ENCODE assay signal across 16 cellular contexts in the genomic region with DNA sequence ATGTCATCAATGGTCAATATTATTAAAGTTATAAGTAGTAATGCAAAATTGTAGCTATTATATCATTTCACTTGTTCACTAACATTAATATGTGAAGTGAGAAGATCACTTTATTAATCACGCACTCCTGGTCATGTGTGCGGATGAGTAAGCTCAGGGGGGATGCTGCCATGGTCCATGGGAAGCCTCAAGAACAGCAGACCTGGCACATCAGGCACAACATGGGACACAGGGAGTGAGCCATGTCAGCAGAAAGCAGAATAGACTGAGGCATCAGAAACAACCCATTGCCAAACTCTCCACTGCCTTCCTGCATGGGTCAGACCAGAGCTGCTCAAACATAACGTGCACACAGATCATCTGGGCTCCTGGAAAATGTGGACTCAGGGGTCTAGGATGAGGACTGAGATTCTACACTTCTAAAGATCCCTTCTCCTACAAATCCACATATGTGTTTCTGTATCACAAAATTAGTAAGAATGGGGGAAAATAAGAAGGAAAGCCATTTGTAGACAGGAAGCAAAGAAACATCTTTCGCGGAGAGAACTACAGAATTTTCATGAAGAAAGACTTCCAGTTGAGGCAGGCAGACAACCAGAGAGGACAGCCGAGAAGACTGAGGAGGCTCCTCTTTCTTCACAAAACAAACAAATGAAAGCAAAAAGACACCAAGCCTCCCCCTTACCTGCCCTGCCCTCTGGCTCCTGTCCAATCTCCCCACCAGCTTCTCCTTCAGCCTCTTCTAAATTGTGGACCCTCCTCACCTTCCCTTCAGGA.
A peak's percentile ranks its signal among the peaks of the same experiment; 100 is the strongest.
DNase-seq lines count a peak whose midpoint lies in the region; ATAC-seq, FAIRE-seq and TF ChIP-seq lines count a peak whose summit lies in the region.
"Had no signal": no experiment of that assay in that cellular context is flagged by ENCODE, and none has a peak within 500 bp of the region (broad histone marks: within the 10 kb centered on the region; RNA-seq: fewer than 3 reads in every experiment).

No MANE protein-coding gene starts in this region.

- TF ChIP-seq RAD21 in K562 (CRISPR knock-in tag; conservative IDR thresholded peaks at IDR 0.05 in 1 of 2, IDR thresholded peaks at IDR 0.05 in 1 of 2), result no peak

- H3K9me1 ChIP-seq in K562 (ENCODE audit: control insufficient read depth, insufficient read depth, low read length), result no peaks in the 10 kb centered on the region

- intact Hi-C loops in Caco-2 (cut with micrococcal nuclease; ENCODE audit: unreplicated experiment), result no loop called here
- intact Hi-C loops in K562 (cut with micrococcal nuclease), result no loop called here

- no peaks in the 10 kb centered on the region for H3K9me3 Mint-ChIP-seq in Caco-2 (ENCODE audit: unreplicated experiment)
- H3K9me3 Mint-ChIP-seq in stimulated activated memory B cell treated with anti-CD40 and anti-IgM and Interleukin-4, amounts not matched to agents 10 μg/mL and 1 μg/mL and 100 μg/mL, for 72 hours, result no peaks in the 10 kb centered on the region
- H3K9me3 Mint-ChIP-seq: GM23338 had no signal

- POLR2A ChIA-PET in Caco-2 (lab: Charles Lee) (no interaction called here), K562 (lab: Yijun Ruan, JAX) (interaction anchor here (0.6 to 12.4 kb wide), 13 partner anchors 8 to 218 kb away, joined by 3 to 193 read pairs (median 5); partner anchors contain the start of gene TOP3B)

- H3K36me3 ChIP-seq in Caco-2 (ENCODE audit: control insufficient read depth, insufficient read depth, low read length), result no peaks in the 10 kb centered on the region
- H3K36me3 ChIP-seq in K562 (ENCODE audit: control insufficient read depth, insufficient read depth, low read length), result no peaks in the 10 kb centered on the region

- H3K4me3 Mint-ChIP-seq in Caco-2 (ENCODE audit: unreplicated experiment), result peak overlapping the region; percentile 65
- no peak overlapping the region for H3K4me3 Mint-ChIP-seq in stimulated activated memory B cell treated with anti-CD40 and anti-IgM and Interleukin-4, amounts not matched to agents 10 μg/mL and 1 μg/mL and 100 μg/mL, for 72 hours
- H3K4me3 Mint-ChIP-seq: GM23338 had no signal

- in situ Hi-C loops in K562 (cut with MboI), result no loop called here

- 0 out of 2 replicates have a peak, but pooled peaks cover 9% of the 10 kb centered on the region for H4K20me1 ChIP-seq in K562 (replicated peaks; ENCODE audit: control insufficient read depth, insufficient read depth, low read length)

- FAIRE-seq in K562 (lab: Jason Lieb, UNC) (no peak), HTR-8/SVneo (lab: Jason Lieb, UNC) (no peak), GM12891 (lab: Jason Lieb, UNC) (no peak)
- FAIRE-seq: G401.6 had no signal

- peak overlapping the region; percentile 45 for H3K27ac Mint-ChIP-seq in Caco-2 (ENCODE audit: unreplicated experiment)
- peak overlapping the region; percentile 75 for H3K27ac Mint-ChIP-seq in stimulated activated memory B cell treated with anti-CD40 and anti-IgM and Interleukin-4, amounts not matched to agents 10 μg/mL and 1 μg/mL and 100 μg/mL, for 72 hours
- H3K27ac Mint-ChIP-seq: GM23338 had no signal

- H3K27ac ChIP-seq in K562 (ENCODE audit: extremely low read depth, low read depth, low read length), result no peak overlapping the region

- H3K4me3 ChIP-seq in Caco-2 (ENCODE audit: low read depth, low read length), result no peak overlapping the region
- no peak overlapping the region for H3K4me3 ChIP-seq in K562
- H3K4me3 ChIP-seq: GM23338 had no signal

- ATAC-seq in K562, result no peak
- ATAC-seq in stimulated activated memory B cell treated with anti-CD40 and anti-IgM and Interleukin-4, amounts not matched to agents 10 μg/mL and 1 μg/mL and 100 μg/mL, for 72 hours, result no peak
- ATAC-seq: GM23338 had no signal

- DNase-seq in Caco-2 (no peak), K562 (ENCODE audit: extremely low read depth in 1 of 4, low spot score in 3 of 4) (no peak), kidney glomerular epithelial cell (lab: John Stamatoyannopoulos, UW) (peak; percentile 23), HTR-8/SVneo (ENCODE audit: insufficient read length, low spot score) (no peak), NCI-H69 (lab: John Stamatoyannopoulos, UW) (no peak), GM12891 (ENCODE audit: insufficient read length, low spot score) (no peak)
- DNase-seq: C1 segment of cervical spinal cord; DMS79 treated with DMSO at 0.1 percent for 48 hours; IMR-90; NCI-H1417; NCI-H2029; NCI-H524; NK-92 treated with Interleukin-12 subunit alpha and Interleukin-12 subunit beta, amount 100 ng/mL, for 24 hours had no signal

- no peak overlapping the region for H3K9ac ChIP-seq in K562 (ENCODE audit: insufficient read depth in 1 of 2, low read depth in 2 of 2, low read length in 2 of 2)

- no peak for TF ChIP-seq POLR2A in K562 (conservative IDR thresholded peaks at IDR 0.05)
- TF ChIP-seq POLR2A in GM12891 (IDR thresholded peaks at IDR 0.05; ENCODE audit: low read depth, low read length), result no peak

- 2% methylated on average over 6 of the region's 6 CpGs for WGBS in K562 (ENCODE audit: insufficient coverage, low coverage, missing lambda C conversion rate)

- no peaks in the 10 kb centered on the region for H3K79me2 ChIP-seq in K562 (ENCODE audit: control insufficient read depth, insufficient read depth, low read length)

- no TSS peak for BruUV-seq in Caco-2 (replicated peaks; lab: Mats Ljungman, UMichigan)
- no TSS peak for BruUV-seq in K562 (replicated peaks; lab: Mats Ljungman, UMichigan)

- CTCF ChIA-PET in Caco-2 (lab: Charles Lee), result interaction anchor here (1.1 to 1.3 kb wide), 2 partner anchors 26 to 146 kb away, joined by 3 to 4 read pairs; no protein-coding TSS in a partner anchor
- CTCF ChIA-PET in K562 (lab: Yijun Ruan, JAX; ENCODE audit: low intra/inter-chr PET ratio), result no interaction called here

- H3K27me3 Mint-ChIP-seq in Caco-2 (ENCODE audit: insufficient read depth, unreplicated experiment), result peaks cover 15% of the 10 kb centered on the region
- H3K27me3 Mint-ChIP-seq in stimulated activated memory B cell treated with anti-CD40 and anti-IgM and Interleukin-4, amounts not matched to agents 10 μg/mL and 1 μg/mL and 100 μg/mL, for 72 hours, result no peaks in the 10 kb centered on the region

- peaks cover 8% of the 10 kb centered on the region for H3K4me1 Mint-ChIP-seq in Caco-2 (ENCODE audit: low read depth, unreplicated experiment)
- peaks cover 39% of the 10 kb centered on the region for H3K4me1 Mint-ChIP-seq in stimulated activated memory B cell treated with anti-CD40 and anti-IgM and Interleukin-4, amounts not matched to agents 10 μg/mL and 1 μg/mL and 100 μg/mL, for 72 hours
- H3K4me1 Mint-ChIP-seq: GM23338 had no signal

- H3K9me3 ChIP-seq in Caco-2 (no peaks in the 10 kb centered on the region), K562 (replicated peaks; ENCODE audit: control insufficient read depth, insufficient read depth, low read depth, low read length) (no peaks in the 10 kb centered on the region)

- H2AFZ ChIP-seq in K562 (ENCODE audit: low read depth, low read length), result no peak overlapping the region
- H2AFZ ChIP-seq: GM23338 had no signal

- H3K4me2 ChIP-seq in K562 (ENCODE audit: insufficient read depth, low read length), result no peak overlapping the region
- H3K4me2 ChIP-seq: GM23338 had no signal

- no peak for TF ChIP-seq EP300 in K562 (IDR thresholded peaks at IDR 0.05; ENCODE audit: low read length)

- H3K4me1 ChIP-seq in Caco-2, result peaks cover 11% of the 10 kb centered on the region
- H3K4me1 ChIP-seq in K562 (replicated peaks in 1 of 2; ENCODE audit: control insufficient read depth in 2 of 2, insufficient read depth in 2 of 2, low read length in 2 of 2), result no peaks in the 10 kb centered on the region

- no peaks in the 10 kb centered on the region for H3K27me3 ChIP-seq in Caco-2 (replicated peaks; ENCODE audit: control insufficient read depth, insufficient read depth, low read length)
- H3K27me3 ChIP-seq in K562 (ENCODE audit: control insufficient read depth in 2 of 2, insufficient read depth in 2 of 2, low read length in 2 of 2), result peaks cover 53 to 58% of the 10 kb centered on the region in 2 experiments; a peak in 4 of 5 replicates

- no peaks in the 10 kb centered on the region for H3K36me3 Mint-ChIP-seq in Caco-2 (ENCODE audit: insufficient read depth, unreplicated experiment)
- H3K36me3 Mint-ChIP-seq in stimulated activated memory B cell treated with anti-CD40 and anti-IgM and Interleukin-4, amounts not matched to agents 10 μg/mL and 1 μg/mL and 100 μg/mL, for 72 hours, result no peaks in the 10 kb centered on the region

- TF ChIP-seq CTCF in Caco-2 (IDR thresholded peaks at IDR 0.05; ENCODE audit: insufficient read depth in 1 of 2, low read depth in 1 of 2, low read length in 1 of 2, severe bottlenecking in 1 of 2, unreplicated experiment in 1 of 2) (no peak), K562 (IDR thresholded peaks at IDR 0.05 in 2 of 3, conservative IDR thresholded peaks at IDR 0.05 in 1 of 3; ENCODE audit: insufficient read depth in 2 of 3, low read depth in 1 of 3, low read length in 3 of 3) (no peak)

TF ChIP-seq in K562, 482 proteins besides CTCF, POLR2A, EP300 and RAD21 (continues in another document):
- TF ChIP-seq MCM3 (IDR thresholded peaks at IDR 0.05), result peak; percentile 29; the same call in 1 of the 2 replicates
- TF ChIP-seq, protein P1, sequence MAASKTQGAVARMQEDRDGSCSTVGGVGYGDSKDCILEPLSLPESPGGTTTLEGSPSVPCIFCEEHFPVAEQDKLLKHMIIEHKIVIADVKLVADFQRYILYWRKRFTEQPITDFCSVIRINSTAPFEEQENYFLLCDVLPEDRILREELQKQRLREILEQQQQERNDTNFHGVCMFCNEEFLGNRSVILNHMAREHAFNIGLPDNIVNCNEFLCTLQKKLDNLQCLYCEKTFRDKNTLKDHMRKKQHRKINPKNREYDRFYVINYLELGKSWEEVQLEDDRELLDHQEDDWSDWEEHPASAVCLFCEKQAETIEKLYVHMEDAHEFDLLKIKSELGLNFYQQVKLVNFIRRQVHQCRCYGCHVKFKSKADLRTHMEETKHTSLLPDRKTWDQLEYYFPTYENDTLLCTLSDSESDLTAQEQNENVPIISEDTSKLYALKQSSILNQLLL (CRISPR knock-in tag; IDR thresholded peaks at IDR 0.05; ENCODE audit: borderline replicate concordance), result no peak

TF ChIP-seq in GM12891, 5 proteins besides CTCF, POLR2A, EP300 and RAD21:
- TF ChIP-seq SPI1 (IDR thresholded peaks at IDR 0.05; ENCODE audit: low read depth, low read length) (no peak), POU2F2 (IDR thresholded peaks at IDR 0.05; ENCODE audit: low read depth, low read length) (no peak), POLR2AphosphoS5 (IDR thresholded peaks at IDR 0.05; ENCODE audit: low read depth, low read length) (no peak), PAX5 (IDR thresholded peaks at IDR 0.05; ENCODE audit: insufficient read depth, low read length, severe bottlenecking) (no peak), TAF1 (IDR thresholded peaks at IDR 0.05; ENCODE audit: low read depth, low read length) (no peak)
